In genomic region chr10:14949291-14949690, GRCh38 we compare ENCODE assay signal across 20 cellular contexts. TPM values are rescaled to one million over a fixed set of nuclear protein-coding genes. Genes with fewer than 3 reads are reported as not detected.
A peak's percentile ranks its signal among the peaks of the same experiment; 100 is the strongest.
DNase-seq lines count a peak whose midpoint lies in the region; ATAC-seq, FAIRE-seq and TF ChIP-seq lines count a peak whose summit lies in the region.
"Had no signal": no experiment of that assay in that cellular context is flagged by ENCODE, and none has a peak within 500 bp of the region (broad histone marks: within the 10 kb centered on the region; RNA-seq: fewer than 3 reads in every experiment).

No MANE protein-coding gene starts in this region.

- H3K9me1 ChIP-seq in keratinocyte (ENCODE audit: control insufficient read depth, extremely low read depth, insufficient read depth, low read length) = no peaks in the 10 kb centered on the region

- H4K20me1 ChIP-seq in keratinocyte (ENCODE audit: control insufficient read depth, extremely low read depth, insufficient read depth, low read length) = no peaks in the 10 kb centered on the region

- intact Hi-C loops in activated CD4-positive, alpha-beta T cell treated with anti-CD3 and anti-CD28 coated beads, Interleukin-2, amount 10 ng/mL, durations not matched to agents 24 days and 14 days (cut with micrococcal nuclease) = no loop called here
- intact Hi-C loops in CD4-positive, alpha-beta memory T cell (cut with micrococcal nuclease) = no loop called here

- TF ChIP-seq CTCF in keratinocyte (optimal IDR thresholded peaks at IDR 0.05 in 1 of 3, IDR thresholded peaks at IDR 0.05 in 1 of 3, conservative IDR thresholded peaks at IDR 0.05 in 1 of 3; ENCODE audit: extremely low read depth in 1 of 3, insufficient read depth in 2 of 3, low read length in 3 of 3) (no peak), Peyer's patch (IDR thresholded peaks at IDR 0.05) (no peak)

- no peak overlapping the region for H3K27ac ChIP-seq in CD4-positive, alpha-beta memory T cell (ENCODE audit: low read depth, low read length)
- H3K27ac ChIP-seq in keratinocyte (ENCODE audit: control insufficient read depth, insufficient read depth, low read length) (no peak overlapping the region), Peyer's patch (no peak overlapping the region)
- H3K27ac ChIP-seq: A549 had no signal

- no peak overlapping the region for H3K4me3 Mint-ChIP-seq in activated CD4-positive, alpha-beta T cell treated with anti-CD3 and anti-CD28 coated beads, Interleukin-2, amount 10 ng/mL, durations not matched to agents 24 days and 14 days
- no peak overlapping the region for H3K4me3 Mint-ChIP-seq in CD4-positive, alpha-beta memory T cell
- no peak overlapping the region for H3K4me3 Mint-ChIP-seq in naive thymus-derived CD8-positive, alpha-beta T cell

- peak overlapping the region; percentile 72 for H3K27ac Mint-ChIP-seq in activated CD4-positive, alpha-beta T cell treated with anti-CD3 and anti-CD28 coated beads, Interleukin-2, amount 10 ng/mL, durations not matched to agents 24 days and 14 days
- H3K27ac Mint-ChIP-seq in CD4-positive, alpha-beta memory T cell = peak overlapping the region in 4 of 7 donors; percentile 15 to 80 (median 50)
- H3K27ac Mint-ChIP-seq in naive thymus-derived CD8-positive, alpha-beta T cell = peak overlapping the region in 3 of 10 donors; percentile 5 to 74 (median 53)

- no peaks in the 10 kb centered on the region for H3K9me3 ChIP-seq in CD4-positive, alpha-beta memory T cell (ENCODE audit: control insufficient read depth in 1 of 2, low read length in 2 of 2)
- H3K9me3 ChIP-seq in keratinocyte (ENCODE audit: control insufficient read depth, low read depth, low read length) (no peaks in the 10 kb centered on the region), Peyer's patch (no peaks in the 10 kb centered on the region)
- H3K9me3 ChIP-seq: A549, Caco-2 had no signal

- no peaks in the 10 kb centered on the region for H3K27me3 Mint-ChIP-seq in activated CD4-positive, alpha-beta T cell treated with anti-CD3 and anti-CD28 coated beads, Interleukin-2, amount 10 ng/mL, durations not matched to agents 24 days and 14 days
- no peaks in the 10 kb centered on the region for H3K27me3 Mint-ChIP-seq in CD4-positive, alpha-beta memory T cell
- no peaks in the 10 kb centered on the region for H3K27me3 Mint-ChIP-seq in naive thymus-derived CD8-positive, alpha-beta T cell

- H3K36me3 ChIP-seq in CD4-positive, alpha-beta memory T cell (ENCODE audit: insufficient read depth, low read length) = peaks cover 29% of the 10 kb centered on the region
- H3K36me3 ChIP-seq in keratinocyte (ENCODE audit: control insufficient read depth in 2 of 2, extremely low read depth in 1 of 2, insufficient read depth in 2 of 2, low read length in 2 of 2) (peaks cover 5 to 19% of the 10 kb centered on the region in 2 experiments), Peyer's patch (peaks cover 0 to 31% (median 2%) of the 10 kb centered on the region in 3 donors)

- DNase-seq in activated CD4-positive, alpha-beta T cell treated with anti-CD3 and anti-CD28 coated beads, Interleukin-2, amount 10 ng/mL, durations not matched to agents 24 days and 14 days = no peak
- DNase-seq in activated CD4-positive, alpha-beta T cell treated with anti-CD3 and anti-CD28 coated beads, Interleukin-2, amount 50 U/mL, for 4 hours = no peak
- DNase-seq in CD4-positive, alpha-beta memory T cell = no peak
- DNase-seq in astrocyte of the hippocampus (ENCODE audit: low read depth, low spot score) = peak; percentile 18
- DNase-seq in keratinocyte (ENCODE audit: low read depth, low spot score) = no peak
- DNase-seq in cerebellar nuclear complex (lab: John Stamatoyannopoulos, UW) = no peak
- no peak for DNase-seq in naive thymus-derived CD8-positive, alpha-beta T cell
- DNase-seq in Peyer's patch = no peak
- DNase-seq: Caco-2, DMS153, EL, Karpas-422, MM.1S, NCI-H1417 treated with DMSO at 0.1 percent for 48 hours, NCI-H1930, NCI-H69, SHP77 had no signal

- H3K4me3 ChIP-seq in CD4-positive, alpha-beta memory T cell (ENCODE audit: low read length in 2 of 2) = no peak overlapping the region
- H3K4me3 ChIP-seq in keratinocyte (ENCODE audit: control insufficient read depth in 2 of 3, extremely low read depth in 1 of 3, insufficient read depth in 2 of 3, low read depth in 1 of 3, low read length in 3 of 3) (no peak overlapping the region), Peyer's patch (no peak overlapping the region)
- H3K4me3 ChIP-seq: A549 had no signal

- H2AFZ ChIP-seq in keratinocyte (ENCODE audit: control insufficient read depth, low read length) = no peak overlapping the region

- dilution Hi-C loops in keratinocyte (cut with MboI; ENCODE audit: extremely low pct_ligation_motif_present, low sequenced_read_pairs) = no loop called here

- H3K9ac ChIP-seq in keratinocyte (ENCODE audit: control insufficient read depth, extremely low read depth, insufficient read depth, low read length) = no peak overlapping the region

- FAIRE-seq in keratinocyte (lab: Jason Lieb, UNC) = peak; percentile 39
- FAIRE-seq: A549, H54 had no signal

- CTCF ChIA-PET in CD4-positive, alpha-beta memory T cell (lab: Charles Lee; ENCODE audit: partially characterized antibody) = interaction anchor here (1.2 to 2.2 kb wide), 2 partner anchors 9 to 23 kb away, joined by 3 to 6 read pairs; no protein-coding TSS in a partner anchor

- POLR2A ChIA-PET in CD4-positive, alpha-beta memory T cell (lab: Charles Lee; ENCODE audit: partially characterized antibody) = no interaction called here
- POLR2A ChIA-PET in naive thymus-derived CD8-positive, alpha-beta T cell (lab: Charles Lee) = interaction anchor here (1.5 kb wide), 1 partner anchor 10 kb away, joined by 3 read pairs; the partner anchor contains the start of gene MEIG1

- H3K27me3 ChIP-seq in CD4-positive, alpha-beta memory T cell (ENCODE audit: insufficient read depth, low read length) = no peaks in the 10 kb centered on the region
- H3K27me3 ChIP-seq in keratinocyte (ENCODE audit: control insufficient read depth, extremely low read depth, insufficient read depth, low read length) = no peaks in the 10 kb centered on the region
- H3K27me3 ChIP-seq in Peyer's patch = no peaks in the 10 kb centered on the region

- H3K9me3 Mint-ChIP-seq in activated CD4-positive, alpha-beta T cell treated with anti-CD3 and anti-CD28 coated beads, Interleukin-2, amount 10 ng/mL, durations not matched to agents 24 days and 14 days = no peaks in the 10 kb centered on the region
- no peaks in the 10 kb centered on the region for H3K9me3 Mint-ChIP-seq in CD4-positive, alpha-beta memory T cell
- H3K9me3 Mint-ChIP-seq in naive thymus-derived CD8-positive, alpha-beta T cell = no peaks in the 10 kb centered on the region

- peaks cover 47% of the 10 kb centered on the region for H3K79me2 ChIP-seq in keratinocyte (ENCODE audit: control insufficient read depth, insufficient read depth, low read length)

- H3K4me1 ChIP-seq in CD4-positive, alpha-beta memory T cell (ENCODE audit: insufficient read depth, low read length) = peaks cover 36% of the 10 kb centered on the region
- H3K4me1 ChIP-seq in keratinocyte (ENCODE audit: control insufficient read depth, extremely low read depth, insufficient read depth, low read length) = peaks cover 6% of the 10 kb centered on the region
- H3K4me1 ChIP-seq in Peyer's patch = peaks cover 0 to 15% (median 10%) of the 10 kb centered on the region in 4 donors
- H3K4me1 ChIP-seq: Caco-2 had no signal

- no peak overlapping the region for H3K4me2 ChIP-seq in keratinocyte (ENCODE audit: control insufficient read depth, extremely low read depth, insufficient read depth, low read depth, low read length)
- H3K4me2 ChIP-seq: A549 had no signal

- peaks cover 46% of the 10 kb centered on the region for H3K36me3 Mint-ChIP-seq in activated CD4-positive, alpha-beta T cell treated with anti-CD3 and anti-CD28 coated beads, Interleukin-2, amount 10 ng/mL, durations not matched to agents 24 days and 14 days (ENCODE audit: low read depth)
- H3K36me3 Mint-ChIP-seq in CD4-positive, alpha-beta memory T cell = peaks cover 24 to 37% of the 10 kb centered on the region in 2 donors
- H3K36me3 Mint-ChIP-seq in naive thymus-derived CD8-positive, alpha-beta T cell = peaks cover 0 to 49% (median 16%) of the 10 kb centered on the region in 3 donors

- ATAC-seq in naive thymus-derived CD8-positive, alpha-beta T cell = no peak
- ATAC-seq: A549 had no signal

- no peak for TF ChIP-seq POLR2A in Peyer's patch (IDR thresholded peaks at IDR 0.05)

- H3K4me1 Mint-ChIP-seq in activated CD4-positive, alpha-beta T cell treated with anti-CD3 and anti-CD28 coated beads, Interleukin-2, amount 10 ng/mL, durations not matched to agents 24 days and 14 days = peaks cover 36% of the 10 kb centered on the region
- H3K4me1 Mint-ChIP-seq in CD4-positive, alpha-beta memory T cell = peaks cover 23 to 45% (median 35%) of the 10 kb centered on the region in 4 donors
- H3K4me1 Mint-ChIP-seq in naive thymus-derived CD8-positive, alpha-beta T cell = peaks cover 18 to 50% (median 45%) of the 10 kb centered on the region in 4 donors

RNA-seq across cellular contexts. Expression of gene DCLRE1C, which starts 4.6 kb away (rescaled TPM):
- total RNA-seq in activated CD4-positive, alpha-beta T cell treated with anti-CD3 and anti-CD28 coated beads, Interleukin-2, amount 10 ng/mL, durations not matched to agents 24 days and 14 days = 17.5 and 21.0 TPM in 2 replicates
- 10 to 100 TPM; 31.2 to 34.9 TPM for total RNA-seq in CD4-positive, alpha-beta memory T cell
- 10 to 100 TPM; 12.3 to 24.5 TPM for polyA plus RNA-seq in CD4-positive, alpha-beta memory T cell
- polyA plus RNA-seq in keratinocyte = 4.1 to 9.1 TPM (median 4.6 TPM) in 3 replicates
- polyA plus RNA-seq in keratinocyte (2011; ENCODE audit: low read depth) = 7.8 TPM
- 2.6 and 3.9 TPM in 2 replicates for polyA plus RNA-seq in keratinocyte (2011; cell fraction: cytosol; rRNA removed)
- polyA plus RNA-seq in keratinocyte (2011; cell fraction: nucleus; rRNA removed) = 7.1 and 7.8 TPM in 2 replicates
- polyA plus RNA-seq in keratinocyte (2012; ENCODE audit: low replicate concordance) = 3.7 and 4.1 TPM in 2 replicates
- 1.7 to 6.1 TPM (median 2.4 TPM) in 3 replicates for polyA minus RNA-seq in keratinocyte
- 1.9 TPM for polyA minus RNA-seq in keratinocyte (2011; cell fraction: cytosol; rRNA and poly(A)+ RNA removed)
- 3.5 and 8.3 TPM in 2 replicates for polyA minus RNA-seq in keratinocyte (2011; cell fraction: nucleus; rRNA and poly(A)+ RNA removed)
- 10 to 100 TPM; 24.0 to 32.4 TPM for total RNA-seq in naive thymus-derived CD8-positive, alpha-beta T cell
- polyA plus RNA-seq in naive thymus-derived CD8-positive, alpha-beta T cell = 10 to 100 TPM; 15.8 to 20.5 (median 16.9) TPM
- total RNA-seq in Peyer's patch = 10 to 100 TPM; 10.9 to 18.2 (median 16.5) TPM

RNA-seq across cellular contexts. Expression of gene MEIG1, which starts 9.9 kb away (rescaled TPM):
- total RNA-seq in activated CD4-positive, alpha-beta T cell treated with anti-CD3 and anti-CD28 coated beads, Interleukin-2, amount 10 ng/mL, durations not matched to agents 24 days and 14 days = not detected in 2 replicates
- not detected for total RNA-seq in CD4-positive, alpha-beta memory T cell
- under 1 TPM; 0.62 to 0.99 TPM for polyA plus RNA-seq in CD4-positive, alpha-beta memory T cell
- polyA plus RNA-seq in keratinocyte = 0.32 to 0.33 TPM in 2 of 3 replicates, not detected in the other
- polyA plus RNA-seq in keratinocyte (2011; ENCODE audit: low read depth) = 1.1 TPM
- 0.34 TPM in 1 of 2 replicates, not detected in the other for polyA plus RNA-seq in keratinocyte (2011; cell fraction: cytosol; rRNA removed)
- polyA plus RNA-seq in keratinocyte (2011; cell fraction: nucleus; rRNA removed) = 0.80 TPM in 1 of 2 replicates, not detected in the other
- not detected in 2 replicates for polyA plus RNA-seq in keratinocyte (2012; ENCODE audit: low replicate concordance)
- polyA minus RNA-seq in keratinocyte = not detected in 3 replicates
- polyA minus RNA-seq in keratinocyte (2011; cell fraction: cytosol; rRNA and poly(A)+ RNA removed) = not detected
- polyA minus RNA-seq in keratinocyte (2011; cell fraction: nucleus; rRNA and poly(A)+ RNA removed) = not detected in 2 replicates
- total RNA-seq in naive thymus-derived CD8-positive, alpha-beta T cell = not detected
- polyA plus RNA-seq in naive thymus-derived CD8-positive, alpha-beta T cell = 1 to 10 TPM in 1 of 3 donors, under 1 TPM in 1, not detected in 1; 0.55 to 2.2 TPM
- not detected for total RNA-seq in Peyer's patch
- total RNA-seq: Caco-2, HT-29 had no signal
